1 cellular context compared by ENCODE assay signal in the genomic region with DNA sequence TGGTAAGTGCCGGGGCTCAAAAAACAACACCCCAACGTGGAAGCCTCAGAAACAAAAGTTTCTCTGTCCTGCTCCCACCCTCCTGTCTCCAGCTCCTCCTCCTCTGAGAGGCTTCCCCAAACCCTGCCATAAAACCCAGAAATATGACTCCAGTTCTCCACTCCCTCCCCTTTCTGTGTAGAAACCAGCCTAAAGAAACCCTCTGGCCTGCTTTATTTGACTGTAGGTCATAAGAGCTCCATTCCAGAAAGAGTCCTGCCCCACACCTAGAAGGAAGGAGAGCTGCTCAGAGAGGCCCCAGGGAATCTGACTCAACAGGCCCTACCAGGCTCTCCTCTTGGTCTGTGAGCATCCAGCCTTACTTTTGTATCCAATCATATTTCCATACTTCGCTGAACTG.
A peak's percentile ranks its signal among the peaks of the same experiment; 100 is the strongest.
TF ChIP-seq lines count a peak whose summit lies in the region.

No MANE protein-coding gene starts in this region.

TF ChIP-seq in HepG2, 621 proteins besides CTCF, POLR2A, EP300 and RAD21:
- TF ChIP-seq MXD4 (CRISPR knock-in tag; IDR thresholded peaks at IDR 0.05): 0 out of 2 replicates have a peak, but pooled peaks have one; percentile 2
- TF ChIP-seq SIX4 (CRISPR knock-in tag; IDR thresholded peaks at IDR 0.05): peak; percentile 59
- TF ChIP-seq NFKBIZ (CRISPR knock-in tag; IDR thresholded peaks at IDR 0.05): no peak
- no peak for TF ChIP-seq ZNF841 (CRISPR knock-in tag; IDR thresholded peaks at IDR 0.05; ENCODE audit: borderline replicate concordance)
- TF ChIP-seq SIN3A (IDR thresholded peaks at IDR 0.05; ENCODE audit: borderline replicate concordance, low read depth, low read length): peak; percentile 54; the same call in 1 of the 2 replicates
- TF ChIP-seq, protein P1, sequence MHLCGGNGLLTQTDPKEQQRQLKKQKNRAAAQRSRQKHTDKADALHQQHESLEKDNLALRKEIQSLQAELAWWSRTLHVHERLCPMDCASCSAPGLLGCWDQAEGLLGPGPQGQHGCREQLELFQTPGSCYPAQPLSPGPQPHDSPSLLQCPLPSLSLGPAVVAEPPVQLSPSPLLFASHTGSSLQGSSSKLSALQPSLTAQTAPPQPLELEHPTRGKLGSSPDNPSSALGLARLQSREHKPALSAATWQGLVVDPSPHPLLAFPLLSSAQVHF (CRISPR knock-in tag; IDR thresholded peaks at IDR 0.05): no peak
- peak; percentile 16; the same call in 1 of the 2 replicates for TF ChIP-seq POLR2G (IDR thresholded peaks at IDR 0.05; ENCODE audit: low read depth, low read length)
- TF ChIP-seq ZNF225 (CRISPR knock-in tag; IDR thresholded peaks at IDR 0.05): no peak
- no peak for TF ChIP-seq PTBP1 (IDR thresholded peaks at IDR 0.05; ENCODE audit: low read depth, low read length, poor library complexity, severe bottlenecking)
- TF ChIP-seq ZNF879 (CRISPR knock-in tag; IDR thresholded peaks at IDR 0.05): 0 out of 2 replicates have a peak, but pooled peaks have one; percentile 4
- TF ChIP-seq ZNF292 (CRISPR knock-in tag; IDR thresholded peaks at IDR 0.05; ENCODE audit: borderline replicate concordance, low read depth): no peak
- TF ChIP-seq, protein P2, sequence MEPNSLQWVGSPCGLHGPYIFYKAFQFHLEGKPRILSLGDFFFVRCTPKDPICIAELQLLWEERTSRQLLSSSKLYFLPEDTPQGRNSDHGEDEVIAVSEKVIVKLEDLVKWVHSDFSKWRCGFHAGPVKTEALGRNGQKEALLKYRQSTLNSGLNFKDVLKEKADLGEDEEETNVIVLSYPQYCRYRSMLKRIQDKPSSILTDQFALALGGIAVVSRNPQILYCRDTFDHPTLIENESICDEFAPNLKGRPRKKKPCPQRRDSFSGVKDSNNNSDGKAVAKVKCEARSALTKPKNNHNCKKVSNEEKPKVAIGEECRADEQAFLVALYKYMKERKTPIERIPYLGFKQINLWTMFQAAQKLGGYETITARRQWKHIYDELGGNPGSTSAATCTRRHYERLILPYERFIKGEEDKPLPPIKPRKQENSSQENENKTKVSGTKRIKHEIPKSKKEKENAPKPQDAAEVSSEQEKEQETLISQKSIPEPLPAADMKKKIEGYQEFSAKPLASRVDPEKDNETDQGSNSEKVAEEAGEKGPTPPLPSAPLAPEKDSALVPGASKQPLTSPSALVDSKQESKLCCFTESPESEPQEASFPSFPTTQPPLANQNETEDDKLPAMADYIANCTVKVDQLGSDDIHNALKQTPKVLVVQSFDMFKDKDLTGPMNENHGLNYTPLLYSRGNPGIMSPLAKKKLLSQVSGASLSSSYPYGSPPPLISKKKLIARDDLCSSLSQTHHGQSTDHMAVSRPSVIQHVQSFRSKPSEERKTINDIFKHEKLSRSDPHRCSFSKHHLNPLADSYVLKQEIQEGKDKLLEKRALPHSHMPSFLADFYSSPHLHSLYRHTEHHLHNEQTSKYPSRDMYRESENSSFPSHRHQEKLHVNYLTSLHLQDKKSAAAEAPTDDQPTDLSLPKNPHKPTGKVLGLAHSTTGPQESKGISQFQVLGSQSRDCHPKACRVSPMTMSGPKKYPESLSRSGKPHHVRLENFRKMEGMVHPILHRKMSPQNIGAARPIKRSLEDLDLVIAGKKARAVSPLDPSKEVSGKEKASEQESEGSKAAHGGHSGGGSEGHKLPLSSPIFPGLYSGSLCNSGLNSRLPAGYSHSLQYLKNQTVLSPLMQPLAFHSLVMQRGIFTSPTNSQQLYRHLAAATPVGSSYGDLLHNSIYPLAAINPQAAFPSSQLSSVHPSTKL (CRISPR knock-in tag; IDR thresholded peaks at IDR 0.05): no peak
- TF ChIP-seq ZNF12 (CRISPR knock-in tag; IDR thresholded peaks at IDR 0.05): no peak
- 0 out of 2 replicates have a peak, but pooled peaks have one; percentile 10 for TF ChIP-seq ZNF3 (CRISPR knock-in tag; IDR thresholded peaks at IDR 0.05)
- no peak for TF ChIP-seq ELF1 (CRISPR knock-in tag; IDR thresholded peaks at IDR 0.05)
- TF ChIP-seq RXRB (CRISPR knock-in tag; IDR thresholded peaks at IDR 0.05; ENCODE audit: borderline replicate concordance): 0 out of 2 replicates have a peak, but pooled peaks have one; percentile 7
- TF ChIP-seq, protein P3, sequence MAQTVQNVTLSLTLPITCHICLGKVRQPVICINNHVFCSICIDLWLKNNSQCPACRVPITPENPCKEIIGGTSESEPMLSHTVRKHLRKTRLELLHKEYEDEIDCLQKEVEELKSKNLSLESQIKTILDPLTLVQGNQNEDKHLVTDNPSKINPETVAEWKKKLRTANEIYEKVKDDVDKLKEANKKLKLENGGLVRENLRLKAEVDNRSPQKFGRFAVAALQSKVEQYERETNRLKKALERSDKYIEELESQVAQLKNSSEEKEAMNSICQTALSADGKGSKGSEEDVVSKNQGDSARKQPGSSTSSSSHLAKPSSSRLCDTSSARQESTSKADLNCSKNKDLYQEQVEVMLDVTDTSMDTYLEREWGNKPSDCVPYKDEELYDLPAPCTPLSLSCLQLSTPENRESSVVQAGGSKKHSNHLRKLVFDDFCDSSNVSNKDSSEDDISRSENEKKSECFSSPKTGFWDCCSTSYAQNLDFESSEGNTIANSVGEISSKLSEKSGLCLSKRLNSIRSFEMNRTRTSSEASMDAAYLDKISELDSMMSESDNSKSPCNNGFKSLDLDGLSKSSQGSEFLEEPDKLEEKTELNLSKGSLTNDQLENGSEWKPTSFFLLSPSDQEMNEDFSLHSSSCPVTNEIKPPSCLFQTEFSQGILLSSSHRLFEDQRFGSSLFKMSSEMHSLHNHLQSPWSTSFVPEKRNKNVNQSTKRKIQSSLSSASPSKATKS (CRISPR knock-in tag; IDR thresholded peaks at IDR 0.05): no peak
- TF ChIP-seq THYN1 (CRISPR knock-in tag; IDR thresholded peaks at IDR 0.05; ENCODE audit: borderline replicate concordance, low read depth): no peak
- no peak for TF ChIP-seq PLRG1 (conservative IDR thresholded peaks at IDR 0.05)
- no peak for TF ChIP-seq GATAD2A (CRISPR knock-in tag; IDR thresholded peaks at IDR 0.05)
- TF ChIP-seq RARG (CRISPR knock-in tag; IDR thresholded peaks at IDR 0.05; ENCODE audit: low read depth): no peak
- TF ChIP-seq KDM2A (CRISPR knock-in tag; IDR thresholded peaks at IDR 0.05; ENCODE audit: borderline replicate concordance, low read depth): peak; percentile 0; the same call in 1 of the 2 replicates
- TF ChIP-seq, protein P4, sequence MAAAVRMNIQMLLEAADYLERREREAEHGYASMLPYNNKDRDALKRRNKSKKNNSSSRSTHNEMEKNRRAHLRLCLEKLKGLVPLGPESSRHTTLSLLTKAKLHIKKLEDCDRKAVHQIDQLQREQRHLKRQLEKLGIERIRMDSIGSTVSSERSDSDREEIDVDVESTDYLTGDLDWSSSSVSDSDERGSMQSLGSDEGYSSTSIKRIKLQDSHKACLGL (CRISPR knock-in tag; IDR thresholded peaks at IDR 0.05): no peak
- TF ChIP-seq, protein P5, sequence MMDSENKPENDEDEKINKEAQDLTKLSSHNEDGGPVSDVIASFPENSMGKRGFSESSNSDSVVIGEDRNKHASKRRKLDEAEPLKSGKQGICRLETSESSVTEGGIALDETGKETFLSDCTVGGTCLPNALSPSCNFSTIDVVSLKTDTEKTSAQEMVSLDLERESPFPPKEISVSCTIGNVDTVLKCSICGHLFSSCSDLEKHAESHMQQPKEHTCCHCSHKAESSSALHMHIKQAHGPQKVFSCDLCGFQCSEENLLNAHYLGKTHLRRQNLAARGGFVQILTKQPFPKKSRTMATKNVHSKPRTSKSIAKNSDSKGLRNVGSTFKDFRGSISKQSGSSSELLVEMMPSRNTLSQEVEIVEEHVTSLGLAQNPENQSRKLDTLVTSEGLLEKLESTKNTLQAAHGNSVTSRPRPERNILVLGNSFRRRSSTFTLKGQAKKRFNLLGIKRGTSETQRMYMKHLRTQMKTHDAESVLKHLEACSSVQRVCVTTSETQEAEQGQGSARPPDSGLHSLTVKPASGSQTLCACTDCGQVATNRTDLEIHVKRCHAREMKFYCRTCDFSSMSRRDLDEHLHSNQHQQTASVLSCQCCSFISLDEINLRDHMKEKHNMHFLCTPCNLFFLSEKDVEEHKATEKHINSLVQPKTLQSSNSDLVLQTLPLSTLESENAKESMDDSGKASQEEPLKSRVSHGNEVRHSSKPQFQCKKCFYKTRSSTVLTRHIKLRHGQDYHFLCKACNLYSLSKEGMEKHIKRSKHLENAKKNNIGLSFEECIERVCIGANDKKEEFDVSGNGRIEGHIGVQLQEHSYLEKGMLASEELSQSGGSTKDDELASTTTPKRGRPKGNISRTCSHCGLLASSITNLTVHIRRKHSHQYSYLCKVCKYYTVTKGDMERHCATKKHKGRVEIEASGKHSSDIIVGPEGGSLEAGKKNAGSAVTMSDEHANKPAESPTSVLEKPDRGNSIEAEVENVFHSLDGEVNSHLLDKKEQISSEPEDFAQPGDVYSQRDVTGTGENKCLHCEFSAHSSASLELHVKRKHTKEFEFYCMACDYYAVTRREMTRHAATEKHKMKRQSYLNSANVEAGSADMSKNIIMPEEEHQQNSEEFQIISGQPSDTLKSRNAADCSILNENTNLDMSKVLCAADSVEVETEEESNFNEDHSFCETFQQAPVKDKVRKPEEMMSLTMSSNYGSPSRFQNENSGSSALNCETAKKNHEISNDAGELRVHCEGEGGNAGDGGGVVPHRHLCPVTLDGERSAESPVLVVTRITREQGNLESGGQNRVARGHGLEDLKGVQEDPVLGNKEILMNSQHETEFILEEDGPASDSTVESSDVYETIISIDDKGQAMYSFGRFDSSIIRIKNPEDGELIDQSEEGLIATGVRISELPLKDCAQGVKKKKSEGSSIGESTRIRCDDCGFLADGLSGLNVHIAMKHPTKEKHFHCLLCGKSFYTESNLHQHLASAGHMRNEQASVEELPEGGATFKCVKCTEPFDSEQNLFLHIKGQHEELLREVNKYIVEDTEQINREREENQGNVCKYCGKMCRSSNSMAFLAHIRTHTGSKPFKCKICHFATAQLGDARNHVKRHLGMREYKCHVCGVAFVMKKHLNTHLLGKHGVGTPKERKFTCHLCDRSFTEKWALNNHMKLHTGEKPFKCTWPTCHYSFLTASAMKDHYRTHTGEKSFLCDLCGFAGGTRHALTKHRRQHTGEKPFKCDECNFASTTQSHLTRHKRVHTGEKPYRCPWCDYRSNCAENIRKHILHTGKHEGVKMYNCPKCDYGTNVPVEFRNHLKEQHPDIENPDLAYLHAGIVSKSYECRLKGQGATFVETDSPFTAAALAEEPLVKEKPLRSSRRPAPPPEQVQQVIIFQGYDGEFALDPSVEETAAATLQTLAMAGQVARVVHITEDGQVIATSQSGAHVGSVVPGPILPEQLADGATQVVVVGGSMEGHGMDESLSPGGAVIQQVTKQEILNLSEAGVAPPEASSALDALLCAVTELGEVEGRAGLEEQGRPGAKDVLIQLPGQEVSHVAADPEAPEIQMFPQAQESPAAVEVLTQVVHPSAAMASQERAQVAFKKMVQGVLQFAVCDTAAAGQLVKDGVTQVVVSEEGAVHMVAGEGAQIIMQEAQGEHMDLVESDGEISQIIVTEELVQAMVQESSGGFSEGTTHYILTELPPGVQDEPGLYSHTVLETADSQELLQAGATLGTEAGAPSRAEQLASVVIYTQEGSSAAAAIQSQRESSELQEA (CRISPR knock-in tag; IDR thresholded peaks at IDR 0.05; ENCODE audit: not compliant biosample characterization): peak; percentile 11
